ENCODE assay signal across 1 cellular context in genomic region chr19:47994209-47994802, GRCh38.
TF ChIP-seq lines count a peak whose summit lies in the region.

TSS of gene ELSPBP1 (plus strand) at chr19:47994632. CDS start at chr19:48008668, 14,036 bp downstream.

TF ChIP-seq in HEK293, 187 proteins besides CTCF, POLR2A, EP300 and RAD21 (continued from another document and continues in another):
- TF ChIP-seq ZBTB10 (tag by site-specific recombination; IDR thresholded peaks at IDR 0.05) = peak; percentile 17; the same call in 1 of the 2 replicates
- peak; percentile 36 for TF ChIP-seq SP2 (tag by site-specific recombination; IDR thresholded peaks at IDR 0.05)
- no peak for TF ChIP-seq ZNF19 (tag by site-specific recombination; IDR thresholded peaks at IDR 0.05; ENCODE audit: low read depth)
- TF ChIP-seq ZNF837 (tag by site-specific recombination; IDR thresholded peaks at IDR 0.05) = no peak
- no peak for TF ChIP-seq ZNF768 (tag by site-specific recombination; IDR thresholded peaks at IDR 0.05)
- no peak for TF ChIP-seq ZNF596 (tag by site-specific recombination; IDR thresholded peaks at IDR 0.05)
- peak; percentile 92 for TF ChIP-seq ZNF843 (tag by site-specific recombination; IDR thresholded peaks at IDR 0.05)
- TF ChIP-seq MYNN (tag by site-specific recombination; IDR thresholded peaks at IDR 0.05; ENCODE audit: borderline replicate concordance) = no peak
- peak; percentile 53; the same call in 1 of the 2 replicates for TF ChIP-seq ZNF629 (tag by site-specific recombination; IDR thresholded peaks at IDR 0.05)
- 0 out of 2 replicates have a peak, but pooled peaks have one; percentile 27 for TF ChIP-seq GLIS2 (tag by site-specific recombination; IDR thresholded peaks at IDR 0.05)
- no peak for TF ChIP-seq GLI4 (tag by site-specific recombination; IDR thresholded peaks at IDR 0.05)
- TF ChIP-seq ZNF580 (tag by site-specific recombination; IDR thresholded peaks at IDR 0.05) = no peak
- no peak for TF ChIP-seq ZNF707 (tag by site-specific recombination; IDR thresholded peaks at IDR 0.05)
- no peak for TF ChIP-seq SETDB1 (IDR thresholded peaks at IDR 0.05; ENCODE audit: insufficient read length, low read length)
- TF ChIP-seq ZNF398 (tag by site-specific recombination; IDR thresholded peaks at IDR 0.05) = peak; percentile 82
- TF ChIP-seq SCRT1 (tag by site-specific recombination; IDR thresholded peaks at IDR 0.05; ENCODE audit: borderline replicate concordance) = no peak
- TF ChIP-seq ZNF518A (tag by site-specific recombination; conservative IDR thresholded peaks at IDR 0.05; ENCODE audit: low read depth) = 0 out of 2 replicates have a peak, but pooled peaks have one; percentile 17
- no peak for TF ChIP-seq ZNF211 (tag by site-specific recombination; IDR thresholded peaks at IDR 0.05; ENCODE audit: low read depth)
- TF ChIP-seq ZNF510 (tag by site-specific recombination; IDR thresholded peaks at IDR 0.05; ENCODE audit: insufficient replicate concordance) = no peak
- TF ChIP-seq ZNF23 (tag by site-specific recombination; IDR thresholded peaks at IDR 0.05; ENCODE audit: borderline replicate concordance) = no peak
- no peak for TF ChIP-seq ZNF792 (tag by site-specific recombination; IDR thresholded peaks at IDR 0.05)
- no peak for TF ChIP-seq ZNF266 (tag by site-specific recombination; IDR thresholded peaks at IDR 0.05; ENCODE audit: low read depth)
- peak; percentile 99 for TF ChIP-seq PRDM10 (tag by site-specific recombination; IDR thresholded peaks at IDR 0.05)
- no peak for TF ChIP-seq ZNF311 (tag by site-specific recombination; IDR thresholded peaks at IDR 0.05; ENCODE audit: borderline replicate concordance)
- no peak for TF ChIP-seq ZNF747 (tag by site-specific recombination; IDR thresholded peaks at IDR 0.05)
- TF ChIP-seq ZNF621 (tag by site-specific recombination; IDR thresholded peaks at IDR 0.05) = no peak
- no peak for TF ChIP-seq ZNF488 (tag by site-specific recombination; IDR thresholded peaks at IDR 0.05)
- TF ChIP-seq ZNF133 (tag by site-specific recombination; IDR thresholded peaks at IDR 0.05) = no peak
- no peak for TF ChIP-seq ZNF169 (tag by site-specific recombination; IDR thresholded peaks at IDR 0.05)
- TF ChIP-seq ZBTB48 (tag by site-specific recombination; IDR thresholded peaks at IDR 0.05) = 0 out of 2 replicates have a peak, but pooled peaks have one; percentile 39
- TF ChIP-seq SP3 (tag by site-specific recombination; IDR thresholded peaks at IDR 0.05) = no peak
- no peak for TF ChIP-seq ZNF571 (tag by site-specific recombination; IDR thresholded peaks at IDR 0.05)
- TF ChIP-seq KLF7 (tag by site-specific recombination; IDR thresholded peaks at IDR 0.05; ENCODE audit: borderline replicate concordance) = no peak
- TF ChIP-seq ZNF791 (tag by site-specific recombination; IDR thresholded peaks at IDR 0.05) = no peak
- peak; percentile 63; the same call in 1 of the 2 replicates for TF ChIP-seq OSR2 (tag by site-specific recombination; IDR thresholded peaks at IDR 0.05)
- peak; percentile 89 for TF ChIP-seq ZNF10 (tag by site-specific recombination; IDR thresholded peaks at IDR 0.05)
- no peak for TF ChIP-seq PRDM1 (tag by site-specific recombination; IDR thresholded peaks at IDR 0.05)
- no peak for TF ChIP-seq ZNF157 (tag by site-specific recombination; IDR thresholded peaks at IDR 0.05)
- no peak for TF ChIP-seq ZBTB1 (tag by site-specific recombination; IDR thresholded peaks at IDR 0.05)
- no peak for TF ChIP-seq ZFP3 (tag by site-specific recombination; IDR thresholded peaks at IDR 0.05; ENCODE audit: low read depth)
- 0 out of 2 replicates have a peak, but pooled peaks have one; percentile 8 for TF ChIP-seq PRDM4 (tag by site-specific recombination; IDR thresholded peaks at IDR 0.05)
- TF ChIP-seq ZNF785 (tag by site-specific recombination; IDR thresholded peaks at IDR 0.05) = no peak
- TF ChIP-seq PRDM6 (tag by site-specific recombination; IDR thresholded peaks at IDR 0.05) = no peak
- peak; percentile 76 for TF ChIP-seq EGR2 (tag by site-specific recombination; IDR thresholded peaks at IDR 0.05; ENCODE audit: low read depth)
- TF ChIP-seq ZNF366 (tag by site-specific recombination; conservative IDR thresholded peaks at IDR 0.05) = peak; percentile 76
- TF ChIP-seq ZNF654 (tag by site-specific recombination; IDR thresholded peaks at IDR 0.05; ENCODE audit: low read depth) = no peak
- TF ChIP-seq ZNF677 (tag by site-specific recombination; IDR thresholded peaks at IDR 0.05) = no peak
- TF ChIP-seq ZNF560 (tag by site-specific recombination; IDR thresholded peaks at IDR 0.05; ENCODE audit: borderline replicate concordance) = no peak
